In genomic region chr9:92614763-92615441, GRCh38 we compare ENCODE assay signal across 16 cellular contexts. TPM values are rescaled to one million over a fixed set of nuclear protein-coding genes. Genes with fewer than 3 reads are reported as not detected.
DNase-seq lines count a peak whose midpoint lies in the region; ATAC-seq and TF ChIP-seq lines count a peak whose summit lies in the region.
"Had no signal": no experiment of that assay in that cellular context is flagged by ENCODE, and none has a peak within 500 bp of the region (broad histone marks: within the 10 kb centered on the region; RNA-seq: fewer than 3 reads in every experiment).

No MANE protein-coding gene starts in this region.

- H3K4me1 ChIP-seq in adrenal gland (replicated peaks in 1 of 2) (peaks cover 21 to 40% of the 10 kb centered on the region in 2 donors), lower lobe of right lung (peaks cover 11% of the 10 kb centered on the region), PC-9 (replicated peaks; ENCODE audit: insufficient read depth) (no peaks in the 10 kb centered on the region)

- no peaks in the 10 kb centered on the region for H3K9me2 ChIP-seq in PC-9 (ENCODE audit: insufficient read depth)

- H3K27ac Mint-ChIP-seq in stimulated activated effector memory CD8-positive, alpha-beta T cell treated with anti-CD3 and anti-CD28 coated beads, Interleukin-12 subunit alpha, Interleukin-12 subunit beta, amount 100 ng/mL, for 72 hours, result peak overlapping the region; percentile 45
- H3K27ac Mint-ChIP-seq: activated CD4-positive, alpha-beta memory T cell treated with anti-CD3 and anti-CD28 coated beads, Interleukin-2, amount 10 ng/mL, durations not matched to agents 7 days and 5 days; activated T-helper 2 cell treated with anti-CD3 and anti-CD28 coated beads, Interferon-gamma antibody, Interleukin-2, Interleukin-4, amounts not matched to agents 10 μg/mL and 5 μg/mL and 100 μg/mL, durations not matched to agents 14 hours and 24 hours and 36 hours; B cell had no signal

- peaks cover 74% of the 10 kb centered on the region for H3K36me3 Mint-ChIP-seq in stimulated activated effector memory CD8-positive, alpha-beta T cell treated with anti-CD3 and anti-CD28 coated beads, Interleukin-12 subunit alpha, Interleukin-12 subunit beta, amount 100 ng/mL, for 72 hours

- no peak overlapping the region for H3K4me2 ChIP-seq in PC-9

- no TSS peak for BruUV-seq in PC-9 (replicated peaks; lab: Mats Ljungman, UMichigan)

- no peaks in the 10 kb centered on the region for H3K4me1 Mint-ChIP-seq in stimulated activated effector memory CD8-positive, alpha-beta T cell treated with anti-CD3 and anti-CD28 coated beads, Interleukin-12 subunit alpha, Interleukin-12 subunit beta, amount 100 ng/mL, for 72 hours
- H3K4me1 Mint-ChIP-seq: activated CD4-positive, alpha-beta memory T cell treated with anti-CD3 and anti-CD28 coated beads, Interleukin-2, amount 10 ng/mL, durations not matched to agents 7 days and 5 days; B cell; neural crest cell had no signal

- intact Hi-C loops in adrenal gland (cut with DNase I) (no loop called here), lower lobe of right lung (cut with DNase I) (no loop called here), PC-9 (cut with micrococcal nuclease; ENCODE audit: unreplicated experiment) (no loop called here)

- H3K4me3 ChIP-seq in AG10803 (ENCODE audit: low read length) (peak overlapping the region; percentile 26; the same call in 1 of the 2 replicates), adrenal gland (no peak overlapping the region), lower lobe of right lung (no peak overlapping the region), PC-9 (no peak overlapping the region)

- DNase-seq in AG10803 (ENCODE audit: low read depth) (peak; percentile 67), adrenal gland (peak in 2 of 7 donors; percentile 16 to 45), lower lobe of right lung (no peak), PC-9 (no peak), NCI-H1436 (lab: John Stamatoyannopoulos, UW) (no peak), NCI-H2196 (lab: John Stamatoyannopoulos, UW; ENCODE audit: unreplicated experiment) (no peak)
- no peak for DNase-seq in stimulated activated effector memory CD8-positive, alpha-beta T cell treated with anti-CD3 and anti-CD28 coated beads, Interleukin-12 subunit alpha, Interleukin-12 subunit beta, amount 100 ng/mL, for 72 hours (ENCODE audit: low spot score in 2 of 2)
- DNase-seq: activated CD4-positive, alpha-beta memory T cell treated with anti-CD3 and anti-CD28 coated beads, Interleukin-2, amount 10 ng/mL, durations not matched to agents 7 days and 5 days; NCI-H2081 treated with DMSO at 0.1 percent for 48 hours; NCI-H69; stimulated activated CD4-positive, alpha-beta T cell treated with anti-CD3 and anti-CD28 coated beads, Interleukin-4, amount 100 ng/mL, for 4 hours; SW 1271 had no signal

- ATAC-seq in lower lobe of right lung (no peak), GM21529 (IDR thresholded peaks at IDR 0.05; ENCODE audit: unreplicated experiment) (no peak)
- ATAC-seq in stimulated activated effector memory CD8-positive, alpha-beta T cell treated with anti-CD3 and anti-CD28 coated beads, Interleukin-12 subunit alpha, Interleukin-12 subunit beta, amount 100 ng/mL, for 72 hours, result no peak

- H3K9me3 ChIP-seq in adrenal gland (replicated peaks in 1 of 3), result no peaks in the 10 kb centered on the region
- H3K9me3 ChIP-seq in lower lobe of right lung, result no peaks in the 10 kb centered on the region
- no peaks in the 10 kb centered on the region for H3K9me3 ChIP-seq in PC-9 (ENCODE audit: insufficient read depth, low read depth)

- TF ChIP-seq CTCF in AG10803 (conservative IDR thresholded peaks at IDR 0.05; ENCODE audit: low read length) (no peak), adrenal gland (IDR thresholded peaks at IDR 0.05) (no peak), lower lobe of right lung (IDR thresholded peaks at IDR 0.05) (no peak), PC-9 (conservative IDR thresholded peaks at IDR 0.05) (no peak)

- no peaks in the 10 kb centered on the region for H4K20me1 ChIP-seq in PC-9 (ENCODE audit: insufficient read depth)

- H3K27me3 ChIP-seq in adrenal gland (no peaks in the 10 kb centered on the region), lower lobe of right lung (ENCODE audit: low read depth) (no peaks in the 10 kb centered on the region), PC-9 (ENCODE audit: insufficient read depth, low read depth) (no peaks in the 10 kb centered on the region)

- TF ChIP-seq POLR2A in adrenal gland (IDR thresholded peaks at IDR 0.05), result no peak

- 74 to 82% (median 81%) methylated on average over 13 to 17 of the region's 17 CpGs for WGBS in adrenal gland, 4 donors

- CTCF ChIA-PET in PC-9 (lab: Charles Lee), result no interaction called here

- no peaks in the 10 kb centered on the region for H3K9me3 Mint-ChIP-seq in stimulated activated effector memory CD8-positive, alpha-beta T cell treated with anti-CD3 and anti-CD28 coated beads, Interleukin-12 subunit alpha, Interleukin-12 subunit beta, amount 100 ng/mL, for 72 hours
- H3K9me3 Mint-ChIP-seq: activated CD4-positive, alpha-beta memory T cell treated with anti-CD3 and anti-CD28 coated beads, Interleukin-2, amount 10 ng/mL, durations not matched to agents 7 days and 5 days; activated T-helper 2 cell treated with anti-CD3 and anti-CD28 coated beads, Interferon-gamma antibody, Interleukin-2, Interleukin-4, amounts not matched to agents 10 μg/mL and 5 μg/mL and 100 μg/mL, durations not matched to agents 14 hours and 24 hours and 36 hours; neural crest cell had no signal

- POLR2A ChIA-PET in PC-9 (lab: Charles Lee; ENCODE audit: unreplicated experiment), result no interaction called here

- no peak overlapping the region for H3K4me3 Mint-ChIP-seq in stimulated activated effector memory CD8-positive, alpha-beta T cell treated with anti-CD3 and anti-CD28 coated beads, Interleukin-12 subunit alpha, Interleukin-12 subunit beta, amount 100 ng/mL, for 72 hours
- H3K4me3 Mint-ChIP-seq: activated CD4-positive, alpha-beta memory T cell treated with anti-CD3 and anti-CD28 coated beads, Interleukin-2, amount 10 ng/mL, durations not matched to agents 7 days and 5 days; B cell; neural crest cell had no signal

- peak overlapping the region in 3 of 5 donors; percentile 68 to 93 (median 90) for H3K27ac ChIP-seq in adrenal gland
- H3K27ac ChIP-seq in lower lobe of right lung, result peak overlapping the region; percentile 53
- H3K27ac ChIP-seq in PC-9, result no peak overlapping the region

- no peak overlapping the region for H2AFZ ChIP-seq in PC-9

- H3F3A ChIP-seq in PC-9 (ENCODE audit: insufficient read depth, low read depth), result no peaks in the 10 kb centered on the region

- peaks cover 0 to 14% of the 10 kb centered on the region in 2 donors for H3K36me3 ChIP-seq in adrenal gland (replicated peaks in 1 of 2)
- peaks cover 71% of the 10 kb centered on the region for H3K36me3 ChIP-seq in lower lobe of right lung
- H3K36me3 ChIP-seq in PC-9 (ENCODE audit: low read depth), result no peaks in the 10 kb centered on the region; the same call in none of the 2 replicates

- H3K79me2 ChIP-seq in PC-9 (ENCODE audit: low read depth), result no peaks in the 10 kb centered on the region

RNA-seq across cellular contexts. Expression of gene IPPK, which starts 55.0 kb away (rescaled TPM):
- 10 to 100 TPM in 1 of 8 donors, 1 to 10 TPM in 7; 2.9 to 16.6 (median 8.5) TPM for total RNA-seq in adrenal gland
- polyA plus RNA-seq in adrenal gland, result 10 to 100 TPM in 2 of 3 donors, 1 to 10 TPM in 1; 6.7 to 13.2 (median 12.5) TPM
- 7.3 TPM for total RNA-seq in lower lobe of right lung
- total RNA-seq in PC-9 (2021), result 12.3 TPM in 2 replicates
